Comparison of ENCODE assay signal across 21 cellular contexts in genomic region chr12:111926631-111927030, GRCh38.
A peak's percentile ranks its signal among the peaks of the same experiment; 100 is the strongest.
DNase-seq lines count a peak whose midpoint lies in the region; ATAC-seq, FAIRE-seq and TF ChIP-seq lines count a peak whose summit lies in the region.
"Had no signal": no experiment of that assay in that cellular context is flagged by ENCODE, and none has a peak within 500 bp of the region (broad histone marks: within the 10 kb centered on the region; RNA-seq: fewer than 3 reads in every experiment).

No MANE protein-coding gene starts in this region.

- peaks cover 1% of the 10 kb centered on the region for H3K36me3 Mint-ChIP-seq in activated CD4-positive, alpha-beta T cell treated with anti-CD3 and anti-CD28 coated beads, Interleukin-2, amount 10 ng/mL, durations not matched to agents 24 days and 14 days (ENCODE audit: low read depth)
- peaks cover 6% of the 10 kb centered on the region for H3K36me3 Mint-ChIP-seq in nephron progenitor cell (ENCODE audit: low read depth)
- peaks cover 3 to 39% (median 5%) of the 10 kb centered on the region in 5 donors for H3K36me3 Mint-ChIP-seq in naive thymus-derived CD4-positive, alpha-beta T cell

- TF ChIP-seq CTCF in nephron progenitor cell (IDR thresholded peaks at IDR 0.05): no peak

- H3K9me3 Mint-ChIP-seq in activated CD4-positive, alpha-beta T cell treated with anti-CD3 and anti-CD28 coated beads, Interleukin-2, amount 10 ng/mL, durations not matched to agents 24 days and 14 days: no peaks in the 10 kb centered on the region
- H3K9me3 Mint-ChIP-seq in nephron progenitor cell: no peaks in the 10 kb centered on the region
- no peaks in the 10 kb centered on the region for H3K9me3 Mint-ChIP-seq in naive thymus-derived CD4-positive, alpha-beta T cell
- H3K9me3 Mint-ChIP-seq: CD4-positive, alpha-beta T cell; CD8-positive, alpha-beta T cell had no signal

- H3K27me3 Mint-ChIP-seq in activated CD4-positive, alpha-beta T cell treated with anti-CD3 and anti-CD28 coated beads, Interleukin-2, amount 10 ng/mL, durations not matched to agents 24 days and 14 days: no peaks in the 10 kb centered on the region
- H3K27me3 Mint-ChIP-seq in nephron progenitor cell (ENCODE audit: low read depth, poor library complexity): no peaks in the 10 kb centered on the region
- H3K27me3 Mint-ChIP-seq in naive thymus-derived CD4-positive, alpha-beta T cell: no peaks in the 10 kb centered on the region
- H3K27me3 Mint-ChIP-seq: B cell; CD4-positive, alpha-beta T cell had no signal

- H3K9me3 ChIP-seq in naive thymus-derived CD4-positive, alpha-beta T cell (ENCODE audit: control insufficient read depth in 2 of 3, low read length in 3 of 3): no peaks in the 10 kb centered on the region
- H3K9me3 ChIP-seq: A549, Caco-2 had no signal

- H3K36me3 ChIP-seq in naive thymus-derived CD4-positive, alpha-beta T cell (ENCODE audit: control insufficient read depth in 2 of 3, insufficient read depth in 3 of 3, low read length in 3 of 3): peaks cover 0 to 10% (median 5%) of the 10 kb centered on the region in 3 experiments

- intact Hi-C loops in activated CD4-positive, alpha-beta T cell treated with anti-CD3 and anti-CD28 coated beads, Interleukin-2, amount 10 ng/mL, durations not matched to agents 24 days and 14 days (cut with micrococcal nuclease): no loop called here
- intact Hi-C loops in naive thymus-derived CD4-positive, alpha-beta T cell (cut with micrococcal nuclease): no loop called here

- POLR2A ChIA-PET in naive thymus-derived CD4-positive, alpha-beta T cell (lab: Charles Lee): no interaction called here

- no peaks in the 10 kb centered on the region for H3K4me1 ChIP-seq in naive thymus-derived CD4-positive, alpha-beta T cell (ENCODE audit: control insufficient read depth in 2 of 2, insufficient read depth in 2 of 2, low read length in 2 of 2)
- H3K4me1 ChIP-seq: A549, Caco-2 had no signal

- CTCF ChIA-PET in naive thymus-derived CD4-positive, alpha-beta T cell (lab: Charles Lee): interaction anchor here (0.7 kb wide), 1 partner anchor 1913 kb away, joined by 3 read pairs; no protein-coding TSS in a partner anchor

- no peaks in the 10 kb centered on the region for H3K4me1 Mint-ChIP-seq in activated CD4-positive, alpha-beta T cell treated with anti-CD3 and anti-CD28 coated beads, Interleukin-2, amount 10 ng/mL, durations not matched to agents 24 days and 14 days
- H3K4me1 Mint-ChIP-seq in nephron progenitor cell: peaks cover 6% of the 10 kb centered on the region
- no peaks in the 10 kb centered on the region for H3K4me1 Mint-ChIP-seq in naive thymus-derived CD4-positive, alpha-beta T cell
- H3K4me1 Mint-ChIP-seq: B cell had no signal

- H3K27ac Mint-ChIP-seq in activated CD4-positive, alpha-beta T cell treated with anti-CD3 and anti-CD28 coated beads, Interleukin-2, amount 10 ng/mL, durations not matched to agents 24 days and 14 days: no peak overlapping the region
- peak overlapping the region; percentile 47 for H3K27ac Mint-ChIP-seq in nephron progenitor cell
- H3K27ac Mint-ChIP-seq in naive thymus-derived CD4-positive, alpha-beta T cell: no peak overlapping the region
- H3K27ac Mint-ChIP-seq: B cell; CD4-positive, alpha-beta T cell; CD8-positive, alpha-beta T cell had no signal

- H3K27me3 ChIP-seq in naive thymus-derived CD4-positive, alpha-beta T cell (ENCODE audit: control insufficient read depth in 2 of 2, insufficient read depth in 2 of 2, low read length in 2 of 2): no peaks in the 10 kb centered on the region
- H3K27me3 ChIP-seq: BLaER1 treated with 17β-estradiol and CSF1 and Interleukin-3, amounts not matched to agents 10 nM and 100 nM had no signal

- no peak overlapping the region for H3K27ac ChIP-seq in naive thymus-derived CD4-positive, alpha-beta T cell (ENCODE audit: low read depth, low read length)
- H3K27ac ChIP-seq: 22Rv1; A549; BLaER1 treated with 17β-estradiol and CSF1 and Interleukin-3, amounts not matched to agents 10 nM and 100 nM; C4-2B had no signal

- ATAC-seq in naive thymus-derived CD4-positive, alpha-beta T cell: no peak
- ATAC-seq: A549; CD8-positive, alpha-beta T cell had no signal

- H3K4me3 ChIP-seq in naive thymus-derived CD4-positive, alpha-beta T cell (ENCODE audit: low read length): no peak overlapping the region
- H3K4me3 ChIP-seq: A549; BLaER1 treated with 17β-estradiol and CSF1 and Interleukin-3, amounts not matched to agents 10 nM and 100 nM had no signal

- no peak for FAIRE-seq in HTR-8/SVneo (lab: Jason Lieb, UNC)
- FAIRE-seq: A549, D721Med, G401.6 had no signal

- peak; percentile 34 for DNase-seq in activated CD4-positive, alpha-beta T cell treated with anti-CD3 and anti-CD28 coated beads, Interleukin-2, amount 10 ng/mL, durations not matched to agents 24 days and 14 days
- DNase-seq in activated CD4-positive, alpha-beta T cell treated with anti-CD3 and anti-CD28 coated beads, Interleukin-2, amount 50 U/mL, for 1 hour: no peak
- DNase-seq in kidney tubule cell (ENCODE audit: low spot score) (peak; percentile 6), nephron progenitor cell (no peak), NCI-H524 treated with DMSO at 0.1 percent for 48 hours (lab: John Stamatoyannopoulos, UW) (no peak), HTR-8/SVneo (ENCODE audit: insufficient read length, low spot score) (no peak)
- no peak for DNase-seq in naive thymus-derived CD4-positive, alpha-beta T cell
- DNase-seq: AML-193; Caco-2; Calu3; CD4-positive, alpha-beta T cell; CD8-positive, alpha-beta T cell; DMS79 treated with DMSO at 0.1 percent for 48 hours; GF-D8 had no signal

- no peak overlapping the region for H3K4me3 Mint-ChIP-seq in activated CD4-positive, alpha-beta T cell treated with anti-CD3 and anti-CD28 coated beads, Interleukin-2, amount 10 ng/mL, durations not matched to agents 24 days and 14 days
- H3K4me3 Mint-ChIP-seq in nephron progenitor cell: no peak overlapping the region
- H3K4me3 Mint-ChIP-seq in naive thymus-derived CD4-positive, alpha-beta T cell: no peak overlapping the region
- H3K4me3 Mint-ChIP-seq: B cell; CD4-positive, alpha-beta T cell; CD8-positive, alpha-beta T cell had no signal

Comparison
In these comparisons a context has a peak if more than half of its experiments do, and no peak if none do; other contexts are left out.
1. DNase-seq: peak in activated CD4-positive, alpha-beta T cell treated with anti-CD3 and anti-CD28 coated beads, Interleukin-2, amount 10 ng/mL, durations not matched to agents 24 days and 14 days (single experiment) and kidney tubule cell (single experiment); none in activated CD4-positive, alpha-beta T cell treated with anti-CD3 and anti-CD28 coated beads, Interleukin-2, amount 50 U/mL, for 1 hour (single experiment), nephron progenitor cell (single experiment), NCI-H524 treated with DMSO at 0.1 percent for 48 hours (single experiment), naive thymus-derived CD4-positive, alpha-beta T cell (0 of 9) and HTR-8/SVneo (single experiment).